23 cellular contexts compared by ENCODE assay signal in genomic region chr5:177271113-177271512, GRCh38.
"Had no signal": no experiment of that assay in that cellular context is flagged by ENCODE, and none has a peak within 500 bp of the region (broad histone marks: within the 10 kb centered on the region; RNA-seq: fewer than 3 reads in every experiment).

No MANE protein-coding gene starts in this region.

- H3K9me3 ChIP-seq: lower lobe of right lung, thoracic aorta, upper lobe of right lung had no signal

- H3K4me1 ChIP-seq: lower lobe of right lung, upper lobe of right lung had no signal

- H3K27ac ChIP-seq: cardiac muscle cell, lower lobe of right lung, thoracic aorta, upper lobe of right lung had no signal

- H3K27me3 ChIP-seq: cardiac muscle cell, upper lobe of right lung had no signal

- DNase-seq: activated CD4-positive, alpha-beta memory T cell treated with anti-CD3 and anti-CD28 coated beads, Interleukin-2, amount 10 ng/mL, durations not matched to agents 7 days and 5 days; activated CD4-positive, alpha-beta T cell treated with anti-CD3 and anti-CD28 coated beads for 48 hours; activated CD4-positive, CD25-positive, alpha-beta regulatory T cell; activated gamma-delta T cell treated with Interleukin-2 at 50 U/mL for 16 hours; effector CD8-positive, alpha-beta T cell; glutamatergic neuron; hypothalamus; left colon; lower lobe of right lung; mesendoderm; naive B cell; occipital lobe; posterior cingulate gyrus; stimulated activated CD4-positive, alpha-beta T cell treated with anti-CD3 and anti-CD28 coated beads, Interleukin-2, amount 100 ng/mL, for 48 hours; stimulated activated CD8-positive, alpha-beta memory T cell treated with anti-CD3 and anti-CD28 coated beads, Interleukin-4, amount 100 ng/mL, for 48 hours; stimulated activated naive B cell treated with anti-CD40 and anti-IgM and Interleukin-4, amounts not matched to agents 10 μg/mL and 1 μg/mL and 100 μg/mL, for 72 hours; upper lobe of right lung had no signal

- H3K9me3 Mint-ChIP-seq: activated CD4-positive, alpha-beta memory T cell treated with anti-CD3 and anti-CD28 coated beads, Interleukin-2, amount 10 ng/mL, durations not matched to agents 7 days and 5 days; activated T-helper 1 cell treated with anti-CD3 and anti-CD28 coated beads, Interleukin-12 subunit alpha, Interleukin-12 subunit beta, Interleukin-2, Interleukin-4 antibody, amounts not matched to agents 30 ng/mL and 10 ng/mL and 1 ng/mL, durations not matched to agents 14 hours and 24 hours and 36 hours; dendritic cell treated with granulocyte-macrophage colony-stimulating factor and Interleukin-4, amounts not matched to agents 40 ng/mL and 50 ng/mL, for 4 days; naive B cell; stimulated activated naive B cell treated with anti-CD40 and anti-IgM and Interleukin-4, amounts not matched to agents 10 μg/mL and 1 μg/mL and 100 μg/mL, for 72 hours; T-helper 1 cell treated with Interleukin-12 subunit alpha and Interleukin-12 subunit beta and Interleukin-4 antibody, amounts not matched to agents 30 μg/mL and 1 μg/mL, for 36 hours had no signal

- H3K4me1 Mint-ChIP-seq: stimulated activated naive B cell treated with anti-CD40 and anti-IgM and Interleukin-4, amounts not matched to agents 10 μg/mL and 1 μg/mL and 100 μg/mL, for 72 hours had no signal

- H3K4me3 Mint-ChIP-seq: activated CD4-positive, alpha-beta memory T cell treated with anti-CD3 and anti-CD28 coated beads, Interleukin-2, amount 10 ng/mL, durations not matched to agents 7 days and 5 days; activated naive CD8-positive, alpha-beta T cell; activated T-helper 1 cell treated with anti-CD3 and anti-CD28 coated beads, Interleukin-12 subunit alpha, Interleukin-12 subunit beta, Interleukin-2, Interleukin-4 antibody, amounts not matched to agents 30 ng/mL and 10 ng/mL and 1 ng/mL, durations not matched to agents 14 hours and 24 hours and 36 hours; dendritic cell treated with granulocyte-macrophage colony-stimulating factor and Interleukin-4, amounts not matched to agents 40 ng/mL and 50 ng/mL, for 4 days; naive B cell; stimulated activated naive B cell treated with anti-CD40 and anti-IgM and Interleukin-4, amounts not matched to agents 10 μg/mL and 1 μg/mL and 100 μg/mL, for 72 hours; T-helper 1 cell treated with Interleukin-12 subunit alpha and Interleukin-12 subunit beta and Interleukin-4 antibody, amounts not matched to agents 30 μg/mL and 1 μg/mL, for 36 hours had no signal

- H3K4me3 ChIP-seq: cardiac muscle cell, lower lobe of right lung, thoracic aorta, upper lobe of right lung had no signal

- H3K27ac Mint-ChIP-seq: activated CD4-positive, alpha-beta memory T cell treated with anti-CD3 and anti-CD28 coated beads, Interleukin-2, amount 10 ng/mL, durations not matched to agents 7 days and 5 days; activated T-helper 1 cell treated with anti-CD3 and anti-CD28 coated beads, Interleukin-12 subunit alpha, Interleukin-12 subunit beta, Interleukin-2, Interleukin-4 antibody, amounts not matched to agents 30 ng/mL and 10 ng/mL and 1 ng/mL, durations not matched to agents 14 hours and 24 hours and 36 hours; dendritic cell treated with granulocyte-macrophage colony-stimulating factor and Interleukin-4, amounts not matched to agents 40 ng/mL and 50 ng/mL, for 4 days; stimulated activated naive B cell treated with anti-CD40 and anti-IgM and Interleukin-4, amounts not matched to agents 10 μg/mL and 1 μg/mL and 100 μg/mL, for 72 hours; T-helper 1 cell treated with Interleukin-12 subunit alpha and Interleukin-12 subunit beta and Interleukin-4 antibody, amounts not matched to agents 30 μg/mL and 1 μg/mL, for 36 hours had no signal

- H3K27me3 Mint-ChIP-seq: activated CD4-positive, alpha-beta memory T cell treated with anti-CD3 and anti-CD28 coated beads, Interleukin-2, amount 10 ng/mL, durations not matched to agents 7 days and 5 days; activated naive CD8-positive, alpha-beta T cell; dendritic cell treated with granulocyte-macrophage colony-stimulating factor and Interleukin-4, amounts not matched to agents 40 ng/mL and 50 ng/mL, for 4 days; naive B cell; stimulated activated naive B cell treated with anti-CD40 and anti-IgM and Interleukin-4, amounts not matched to agents 10 μg/mL and 1 μg/mL and 100 μg/mL, for 72 hours had no signal
